34 cellular contexts compared by ENCODE assay signal in genomic region chr2:196449083-196449482, GRCh38.
A peak's percentile ranks its signal among the peaks of the same experiment; 100 is the strongest.
DNase-seq lines count a peak whose midpoint lies in the region; ATAC-seq, FAIRE-seq and TF ChIP-seq lines count a peak whose summit lies in the region.
"Had no signal": no experiment of that assay in that cellular context is flagged by ENCODE, and none has a peak within 500 bp of the region (broad histone marks: within the 10 kb centered on the region; RNA-seq: fewer than 3 reads in every experiment).

No MANE protein-coding gene starts in this region.

- H3K9me3 Mint-ChIP-seq in activated CD4-positive, alpha-beta T cell treated with anti-CD3 and anti-CD28 coated beads for 36 hours (ENCODE audit: low read depth): no peaks in the 10 kb centered on the region
- H3K9me3 Mint-ChIP-seq in neural progenitor cell: no peaks in the 10 kb centered on the region
- H3K9me3 Mint-ChIP-seq: activated naive CD8-positive, alpha-beta T cell treated with anti-CD3 and anti-CD28 coated beads, Interleukin-2, amount 10 ng/mL, durations not matched to agents 7 days and 5 days had no signal

- H3K4me1 Mint-ChIP-seq in activated CD4-positive, alpha-beta T cell treated with anti-CD3 and anti-CD28 coated beads for 36 hours: peaks cover 2% of the 10 kb centered on the region
- no peaks in the 10 kb centered on the region for H3K4me1 Mint-ChIP-seq in neural progenitor cell
- H3K4me1 Mint-ChIP-seq: activated B cell treated with CpG ODN at 0.5 μM for 24 hours had no signal

- no peak for TF ChIP-seq CTCF in neural progenitor cell (IDR thresholded peaks at IDR 0.05)
- no peak for TF ChIP-seq CTCF in D721Med (IDR thresholded peaks at IDR 0.05; ENCODE audit: insufficient read depth, missing control alignments)

- H3K27ac ChIP-seq in neural progenitor cell: no peak overlapping the region
- H3K27ac ChIP-seq: 22Rv1, C4-2B, heart left ventricle, left ventricle myocardium inferior, PC-9, SK-N-MC had no signal

- FAIRE-seq in D721Med (lab: Jason Lieb, UNC): no peak
- FAIRE-seq: bronchial epithelial cell, keratinocyte had no signal

- H3K9ac ChIP-seq in neural progenitor cell: no peak overlapping the region

- no peak overlapping the region for H3K4me3 ChIP-seq in neural progenitor cell
- H3K4me3 ChIP-seq: heart left ventricle, left ventricle myocardium inferior, PC-9, SK-N-MC, smooth muscle cell had no signal

- H3K36me3 Mint-ChIP-seq in activated CD4-positive, alpha-beta T cell treated with anti-CD3 and anti-CD28 coated beads for 36 hours (ENCODE audit: low read depth): no peaks in the 10 kb centered on the region
- no peaks in the 10 kb centered on the region for H3K36me3 Mint-ChIP-seq in neural progenitor cell
- H3K36me3 Mint-ChIP-seq: activated naive CD8-positive, alpha-beta T cell treated with anti-CD3 and anti-CD28 coated beads, Interleukin-2, amount 10 ng/mL, durations not matched to agents 7 days and 5 days had no signal

- H4K20me1 ChIP-seq in neural progenitor cell (ENCODE audit: low read depth): no peaks in the 10 kb centered on the region

- no peak overlapping the region for H2AFZ ChIP-seq in neural progenitor cell (replicated peaks)
- H2AFZ ChIP-seq: PC-9 had no signal

- CTCF ChIA-PET in activated CD4-positive, alpha-beta T cell treated with anti-CD3 and anti-CD28 coated beads for 36 hours (lab: Charles Lee): interaction anchor here (0.9 kb wide), 1 partner anchor 155 kb away, joined by 3 read pairs; no protein-coding TSS in a partner anchor

- no peak overlapping the region for H3K4me3 Mint-ChIP-seq in activated CD4-positive, alpha-beta T cell treated with anti-CD3 and anti-CD28 coated beads for 36 hours
- H3K4me3 Mint-ChIP-seq in neural progenitor cell: no peak overlapping the region
- H3K4me3 Mint-ChIP-seq: activated B cell treated with CpG ODN at 0.5 μM for 24 hours; activated CD8-positive, alpha-beta memory T cell treated with anti-CD3 and anti-CD28 coated beads, Interleukin-2, amount 10 ng/mL, durations not matched to agents 7 days and 5 days; activated naive CD8-positive, alpha-beta T cell treated with anti-CD3 and anti-CD28 coated beads, Interleukin-2, amount 10 ng/mL, durations not matched to agents 7 days and 5 days had no signal

- no peaks in the 10 kb centered on the region for H3K79me2 ChIP-seq in neural progenitor cell (ENCODE audit: low read depth)

- H3K4me1 ChIP-seq in neural progenitor cell: peaks cover 14% of the 10 kb centered on the region
- H3K4me1 ChIP-seq: Caco-2 had no signal

- H3K4me2 ChIP-seq in neural progenitor cell: no peak overlapping the region
- H3K4me2 ChIP-seq: PC-9, smooth muscle cell had no signal

- no peaks in the 10 kb centered on the region for H3K36me3 ChIP-seq in neural progenitor cell
- H3K36me3 ChIP-seq: heart left ventricle, left ventricle myocardium inferior had no signal

- peak; percentile 26 for ATAC-seq in activated CD4-positive, alpha-beta T cell treated with anti-CD3 and anti-CD28 coated beads for 36 hours
- ATAC-seq in GM21723 (IDR thresholded peaks at IDR 0.05; ENCODE audit: unreplicated experiment) (peak; percentile 50), HG03095 (IDR thresholded peaks at IDR 0.05; ENCODE audit: unreplicated experiment) (peak; percentile 52), HG03432 (IDR thresholded peaks at IDR 0.05; ENCODE audit: unreplicated experiment) (no peak)
- ATAC-seq: activated CD8-positive, alpha-beta memory T cell treated with anti-CD3 and anti-CD28 coated beads, Interleukin-2, amount 10 ng/mL, durations not matched to agents 7 days and 5 days; heart left ventricle; right cardiac atrium had no signal

- no peaks in the 10 kb centered on the region for H3F3A ChIP-seq in neural progenitor cell (ENCODE audit: low read depth)

- no peak for DNase-seq in activated CD4-positive, alpha-beta T cell treated with anti-CD3 and anti-CD28 coated beads for 36 hours
- DNase-seq in activated CD4-positive, alpha-beta T cell treated with anti-CD3 and anti-CD28 coated beads for 4 hours: no peak
- DNase-seq in activated T-cell treated with anti-CD3 and anti-CD28 coated beads, Interleukin-2, amount 50 U/mL, for 1 hour: no peak
- no peak for DNase-seq in neural progenitor cell (ENCODE audit: low spot score)
- DNase-seq in D721Med (ENCODE audit: insufficient read length, low spot score): no peak
- DNase-seq: activated B cell treated with CpG ODN at 0.5 μM for 24 hours; activated CD4-positive, alpha-beta T cell treated with anti-CD3 and anti-CD28 coated beads, Interleukin-2, amount 50 U/mL, for 4 hours; activated CD8-positive, alpha-beta memory T cell treated with anti-CD3 and anti-CD28 coated beads, Interleukin-2, amount 10 ng/mL, durations not matched to agents 7 days and 5 days; activated gamma-delta T cell treated with Interleukin-2 at 50 U/mL for 16 hours; activated naive CD8-positive, alpha-beta T cell treated with anti-CD3 and anti-CD28 coated beads, Interleukin-2, amount 10 ng/mL, durations not matched to agents 7 days and 5 days; activated T-cell treated with anti-CD3 and anti-CD28 coated beads, Interleukin-2, amount 50 U/mL, for 48 hours; aorta; Caco-2; DMS79 treated with DMSO at 0.1 percent for 48 hours; foreskin melanocyte; GDM1; HCEC 1CT; heart left ventricle; KG1; left ventricle myocardium inferior; NCI-H2029; NCI-H526; PC-9; right cardiac atrium; stimulated activated naive CD4-positive, alpha-beta T cell treated with Interleukin-2 at 50 U/mL for 16 hours had no signal

- H3K27ac Mint-ChIP-seq in activated CD4-positive, alpha-beta T cell treated with anti-CD3 and anti-CD28 coated beads for 36 hours: no peak overlapping the region
- H3K27ac Mint-ChIP-seq in neural progenitor cell: no peak overlapping the region
- H3K27ac Mint-ChIP-seq: activated B cell treated with CpG ODN at 0.5 μM for 24 hours; activated CD8-positive, alpha-beta memory T cell treated with anti-CD3 and anti-CD28 coated beads, Interleukin-2, amount 10 ng/mL, durations not matched to agents 7 days and 5 days; activated naive CD8-positive, alpha-beta T cell treated with anti-CD3 and anti-CD28 coated beads, Interleukin-2, amount 10 ng/mL, durations not matched to agents 7 days and 5 days had no signal

- POLR2A ChIA-PET in activated CD4-positive, alpha-beta T cell treated with anti-CD3 and anti-CD28 coated beads for 36 hours (lab: Charles Lee): no interaction called here

- intact Hi-C loops in activated CD4-positive, alpha-beta T cell treated with anti-CD3 and anti-CD28 coated beads for 36 hours (cut with DNase I, micrococcal nuclease): no loop called here

- H3K27me3 ChIP-seq in neural progenitor cell: no peaks in the 10 kb centered on the region
- H3K27me3 ChIP-seq: heart left ventricle had no signal

- H3K27me3 Mint-ChIP-seq in activated CD4-positive, alpha-beta T cell treated with anti-CD3 and anti-CD28 coated beads for 36 hours: peaks cover 2% of the 10 kb centered on the region
- no peaks in the 10 kb centered on the region for H3K27me3 Mint-ChIP-seq in neural progenitor cell (ENCODE audit: insufficient read depth, low read depth)

- no peaks in the 10 kb centered on the region for H3K9me3 ChIP-seq in neural progenitor cell (ENCODE audit: low read depth)
- H3K9me3 ChIP-seq: Caco-2, heart left ventricle, left ventricle myocardium inferior had no signal
